ENCODE assay signal across 8 cellular contexts in genomic region chr11:78961186-78961782, GRCh38.
A peak's percentile ranks its signal among the peaks of the same experiment; 100 is the strongest.
DNase-seq lines count a peak whose midpoint lies in the region.

No MANE protein-coding gene starts in this region.

- H3K4me2 ChIP-seq in mesendoderm (ENCODE audit: low read length) = peak overlapping the region; percentile 32

- H3K27ac ChIP-seq in mesendoderm (ENCODE audit: low read depth, low read length) = no peak overlapping the region

- no peak overlapping the region for H3K4ac ChIP-seq in mesendoderm (ENCODE audit: low read depth, low read length)

- H3K9ac ChIP-seq in ES-I3 (ENCODE audit: low read depth, low read length) (peak overlapping the region; percentile 54; the same call in 1 of the 2 replicates), endocrine pancreas (ENCODE audit: control insufficient read depth, insufficient read depth, low read length) (peak overlapping the region; percentile 66), mesendoderm (ENCODE audit: low read length) (peak overlapping the region; percentile 34)

- intact Hi-C loops in posterior vena cava (cut with DNase I) = no loop called here

- H3K23ac ChIP-seq in mesendoderm (ENCODE audit: low read length) = no peak overlapping the region

- no CpG with 5 or more reads among the region's 3 CpGs for WGBS in mesendoderm (ENCODE audit: extremely low coverage, insufficient coverage, low lambda C conversion rate)

- no peak overlapping the region for H2BK15ac ChIP-seq in mesendoderm (replicated peaks; ENCODE audit: low read depth)

- peak overlapping the region; percentile 10 for H3K56ac ChIP-seq in mesendoderm (ENCODE audit: low read length)

- no peaks in the 10 kb centered on the region for H3K9me3 ChIP-seq in ES-I3 (ENCODE audit: control insufficient read depth, insufficient read depth, low read length)
- no peaks in the 10 kb centered on the region for H3K9me3 ChIP-seq in endocrine pancreas (ENCODE audit: control insufficient read depth, low read length)

- no peak overlapping the region for H2BK120ac ChIP-seq in mesendoderm (ENCODE audit: low read depth, low read length)

- DNase-seq in NCI-H2029 treated with DMSO at 0.1 percent for 48 hours (lab: John Stamatoyannopoulos, UW) = peak; percentile 61
- peak; percentile 92 for DNase-seq in mesendoderm
- DNase-seq in posterior vena cava (ENCODE audit: low spot score) = no peak
- no peak for DNase-seq in activated CD8-positive, alpha-beta memory T cell treated with anti-CD3 and anti-CD28 coated beads, Interleukin-2, amount 50 U/mL, for 4 hours
- DNase-seq in NCI-H1694 treated with DMSO at 0.1 percent for 48 hours (lab: John Stamatoyannopoulos, UW) = no peak
- DNase-seq in activated naive CD4-positive, alpha-beta T cell treated with anti-CD3 and anti-CD28 coated beads, Interleukin-2, amount 50 U/mL, for 16 hours = no peak

- H3K4me1 ChIP-seq in ES-I3 (ENCODE audit: insufficient read depth, low read length) = no peaks in the 10 kb centered on the region
- peaks cover 4% of the 10 kb centered on the region for H3K4me1 ChIP-seq in endocrine pancreas (ENCODE audit: control insufficient read depth, insufficient read depth, low read length)
- H3K4me1 ChIP-seq in mesendoderm (ENCODE audit: control insufficient read depth, low read depth, low read length) = no peaks in the 10 kb centered on the region

- H3K79me2 ChIP-seq in mesendoderm (ENCODE audit: control insufficient read depth, insufficient read depth, low read length) = no peaks in the 10 kb centered on the region

- H4K8ac ChIP-seq in mesendoderm (ENCODE audit: low read depth, low read length) = no peak overlapping the region

- H3K18ac ChIP-seq in mesendoderm (ENCODE audit: low read length) = no peak overlapping the region

- H3K27me3 ChIP-seq in endocrine pancreas (ENCODE audit: control insufficient read depth, insufficient read depth, low read length) (no peaks in the 10 kb centered on the region), mesendoderm (ENCODE audit: insufficient read depth, low read length, poor library complexity) (no peaks in the 10 kb centered on the region)

- no peaks in the 10 kb centered on the region for H3K79me1 ChIP-seq in mesendoderm (ENCODE audit: low read length)

- H3K4me3 ChIP-seq in endocrine pancreas (ENCODE audit: control insufficient read depth, insufficient read depth, low read length) = peak overlapping the region; percentile 30
- no peak overlapping the region for H3K4me3 ChIP-seq in mesendoderm (ENCODE audit: low read length)

- no peak overlapping the region for H2AK5ac ChIP-seq in mesendoderm (ENCODE audit: low read length)

- H2BK5ac ChIP-seq in mesendoderm (ENCODE audit: low read length) = no peak overlapping the region

- no peak overlapping the region for H4K5ac ChIP-seq in mesendoderm (ENCODE audit: low read length)

- H3K36me3 ChIP-seq in ES-I3 (ENCODE audit: insufficient read depth, low read length) (no peaks in the 10 kb centered on the region), endocrine pancreas (ENCODE audit: control insufficient read depth, insufficient read depth, low read length) (no peaks in the 10 kb centered on the region), mesendoderm (ENCODE audit: control insufficient read depth, insufficient read depth, low read length) (no peaks in the 10 kb centered on the region)

Comparison
In these comparisons a context has a peak if more than half of its experiments do, and no peak if none do; other contexts are left out.
1. DNase-seq: peak in NCI-H2029 treated with DMSO at 0.1 percent for 48 hours (single experiment) and mesendoderm (single experiment); none in posterior vena cava (single experiment), activated CD8-positive, alpha-beta memory T cell treated with anti-CD3 and anti-CD28 coated beads, Interleukin-2, amount 50 U/mL, for 4 hours (single experiment), NCI-H1694 treated with DMSO at 0.1 percent for 48 hours (single experiment) and activated naive CD4-positive, alpha-beta T cell treated with anti-CD3 and anti-CD28 coated beads, Interleukin-2, amount 50 U/mL, for 16 hours (single experiment).
2. Peak in every context shown above with its lines, with median percentiles within 50 percentile points of each other: H3K9ac ChIP-seq.